Comparison of ENCODE assay signal across 8 cellular contexts in genomic region chrX:129905787-129906580, GRCh38. TPM values are rescaled to one million over a fixed set of nuclear protein-coding genes. Genes with fewer than 3 reads are reported as not detected.
DNase-seq lines count a peak whose midpoint lies in the region; ATAC-seq and TF ChIP-seq lines count a peak whose summit lies in the region.

A gene with protein sequence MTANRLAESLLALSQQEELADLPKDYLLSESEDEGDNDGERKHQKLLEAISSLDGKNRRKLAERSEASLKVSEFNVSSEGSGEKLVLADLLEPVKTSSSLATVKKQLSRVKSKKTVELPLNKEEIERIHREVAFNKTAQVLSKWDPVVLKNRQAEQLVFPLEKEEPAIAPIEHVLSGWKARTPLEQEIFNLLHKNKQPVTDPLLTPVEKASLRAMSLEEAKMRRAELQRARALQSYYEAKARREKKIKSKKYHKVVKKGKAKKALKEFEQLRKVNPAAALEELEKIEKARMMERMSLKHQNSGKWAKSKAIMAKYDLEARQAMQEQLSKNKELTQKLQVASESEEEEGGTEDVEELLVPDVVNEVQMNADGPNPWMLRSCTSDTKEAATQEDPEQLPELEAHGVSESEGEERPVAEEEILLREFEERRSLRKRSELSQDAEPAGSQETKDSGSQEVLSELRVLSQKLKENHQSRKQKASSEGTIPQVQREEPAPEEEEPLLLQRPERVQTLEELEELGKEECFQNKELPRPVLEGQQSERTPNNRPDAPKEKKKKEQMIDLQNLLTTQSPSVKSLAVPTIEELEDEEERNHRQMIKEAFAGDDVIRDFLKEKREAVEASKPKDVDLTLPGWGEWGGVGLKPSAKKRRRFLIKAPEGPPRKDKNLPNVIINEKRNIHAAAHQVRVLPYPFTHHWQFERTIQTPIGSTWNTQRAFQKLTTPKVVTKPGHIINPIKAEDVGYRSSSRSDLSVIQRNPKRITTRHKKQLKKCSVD (plus strand): TSS chrX:129906164. CDS start chrX:129906211, 47 bp downstream.

- peak within 1 kb of the TSS; percentile 69 to 93 (median 81) for H3K27ac Mint-ChIP-seq in IgD-negative memory B cell

- no peaks in the 10 kb centered on the region for H3K9me3 ChIP-seq in mononuclear cell (ENCODE audit: low read depth, low read length)

- peak; percentile 96 for ATAC-seq in GM21529 (IDR thresholded peaks at IDR 0.05; ENCODE audit: unreplicated experiment)

- peaks cover 8% of the 10 kb centered on the region for H3K4me1 ChIP-seq in mononuclear cell (ENCODE audit: insufficient read depth, low read length)

- DNase-seq in DMS 273 treated with DMSO at 0.1 percent for 48 hours (lab: John Stamatoyannopoulos, UW) (peak; percentile 84), OCI-M2 (lab: John Stamatoyannopoulos, UW; ENCODE audit: unreplicated experiment) (peak; percentile 7), activated T-cell treated with anti-CD3 and anti-CD28 coated beads for 4 hours (peak; percentile 72), epithelial cell of esophagus (ENCODE audit: low read depth) (peak; percentile 90)
- DNase-seq in stimulated activated CD8-positive, alpha-beta memory T cell treated with anti-CD3 and anti-CD28 coated beads, Interleukin-4, amount 100 ng/mL, for 1 hour (ENCODE audit: low read depth in 2 of 2, low spot score in 1 of 2) = peak; percentile 52 to 68

- no peaks in the 10 kb centered on the region for H3K27me3 Mint-ChIP-seq in IgD-negative memory B cell

- peaks cover 1% of the 10 kb centered on the region for H3K36me3 Mint-ChIP-seq in IgD-negative memory B cell

- H3K4me3 Mint-ChIP-seq in IgD-negative memory B cell = peak within 1 kb of the TSS; percentile 86 to 95 (median 93)

- H3K4me1 Mint-ChIP-seq in IgD-negative memory B cell = peaks cover 0 to 6% (median 1%) of the 10 kb centered on the region in 3 donors

- no peaks in the 10 kb centered on the region for H3K9me3 Mint-ChIP-seq in IgD-negative memory B cell

- TF ChIP-seq CTCF in epithelial cell of esophagus (IDR thresholded peaks at IDR 0.05; ENCODE audit: insufficient read depth, low read depth, low read length, missing control alignments) = no peak

- peak within 1 kb of the TSS; percentile 88 for H3K4me3 ChIP-seq in epithelial cell of esophagus (ENCODE audit: low read length)
- H3K4me3 ChIP-seq in mononuclear cell (ENCODE audit: low read length) = peak within 1 kb of the TSS; percentile 74

- H3K27me3 ChIP-seq in mononuclear cell (ENCODE audit: insufficient read depth, low read length) = no peaks in the 10 kb centered on the region

RNA-seq across cellular contexts. Expression of the gene that starts here (rescaled TPM):
- 15.9 TPM for polyA plus RNA-seq in IgD-negative memory B cell
- 11.6 TPM for total RNA-seq in mononuclear cell

Comparison
In these comparisons a context has a peak if more than half of its experiments do, and no peak if none do; other contexts are left out.
1. Peak in every context shown above with its lines: DNase-seq, ATAC-seq and H3K4me3 ChIP-seq.
2. DNase-seq: peak in every context shown above with its lines; median percentile 90 in epithelial cell of esophagus; 84 in DMS 273 treated with DMSO at 0.1 percent for 48 hours; 72 in activated T-cell treated with anti-CD3 and anti-CD28 coated beads for 4 hours; 60 in stimulated activated CD8-positive, alpha-beta memory T cell treated with anti-CD3 and anti-CD28 coated beads, Interleukin-4, amount 100 ng/mL, for 1 hour; 7 in OCI-M2.